Comparison of ENCODE assay signal across 16 cellular contexts in genomic region chr13:29284726-29285125, GRCh38.
"Had no signal": no experiment of that assay in that cellular context is flagged by ENCODE, and none has a peak within 500 bp of the region (broad histone marks: within the 10 kb centered on the region; RNA-seq: fewer than 3 reads in every experiment).

No MANE protein-coding gene starts in this region.

- H3K4me1 Mint-ChIP-seq: activated CD4-positive, alpha-beta memory T cell treated with anti-CD3 and anti-CD28 coated beads, Interleukin-2, amount 10 ng/mL, durations not matched to agents 7 days and 5 days; activated CD4-positive, alpha-beta T cell treated with anti-CD3 and anti-CD28 coated beads for 36 hours; stimulated activated naive B cell treated with anti-CD40 and anti-IgM and Interleukin-4, amounts not matched to agents 10 μg/mL and 1 μg/mL and 100 μg/mL, for 72 hours had no signal

- H3K9me3 ChIP-seq: esophagus muscularis mucosa, heart right ventricle, left lung, sigmoid colon had no signal

- DNase-seq: activated CD4-positive, alpha-beta memory T cell treated with anti-CD3 and anti-CD28 coated beads, Interleukin-2, amount 10 ng/mL, durations not matched to agents 7 days and 5 days; activated CD4-positive, alpha-beta T cell treated with anti-CD3 and anti-CD28 coated beads for 36 hours; activated gamma-delta T cell; activated T-cell treated with anti-CD3 and anti-CD28 coated beads, Interleukin-2, amount 50 U/mL, for 48 hours; cerebellar nuclear complex; dorsolateral prefrontal cortex; heart right ventricle; islet precursor cell; left lung; sigmoid colon; stimulated activated CD4-positive, alpha-beta T cell treated with anti-CD3 and anti-CD28 coated beads, Interleukin-2, amount 100 ng/mL, for 24 hours; stimulated activated naive B cell treated with anti-CD40 and anti-IgM and Interleukin-4, amounts not matched to agents 10 μg/mL and 1 μg/mL and 100 μg/mL, for 72 hours had no signal

- H3K27me3 ChIP-seq: esophagus muscularis mucosa, heart right ventricle, left lung, sigmoid colon had no signal

- H3K27me3 Mint-ChIP-seq: activated CD4-positive, alpha-beta memory T cell treated with anti-CD3 and anti-CD28 coated beads, Interleukin-2, amount 10 ng/mL, durations not matched to agents 7 days and 5 days had no signal

- H3K4me3 Mint-ChIP-seq: activated CD4-positive, alpha-beta memory T cell treated with anti-CD3 and anti-CD28 coated beads, Interleukin-2, amount 10 ng/mL, durations not matched to agents 7 days and 5 days; activated CD4-positive, alpha-beta T cell treated with anti-CD3 and anti-CD28 coated beads for 36 hours; activated naive CD8-positive, alpha-beta T cell; nephron; stimulated activated naive B cell treated with anti-CD40 and anti-IgM and Interleukin-4, amounts not matched to agents 10 μg/mL and 1 μg/mL and 100 μg/mL, for 72 hours; type B pancreatic cell had no signal

- H3K36me3 ChIP-seq: esophagus muscularis mucosa, heart right ventricle, left lung, sigmoid colon had no signal

- H3K27ac Mint-ChIP-seq: activated CD4-positive, alpha-beta memory T cell treated with anti-CD3 and anti-CD28 coated beads, Interleukin-2, amount 10 ng/mL, durations not matched to agents 7 days and 5 days; activated CD4-positive, alpha-beta T cell treated with anti-CD3 and anti-CD28 coated beads for 36 hours; activated naive CD8-positive, alpha-beta T cell; nephron; stimulated activated naive B cell treated with anti-CD40 and anti-IgM and Interleukin-4, amounts not matched to agents 10 μg/mL and 1 μg/mL and 100 μg/mL, for 72 hours; type B pancreatic cell had no signal

- H3K9me3 Mint-ChIP-seq: activated CD4-positive, alpha-beta memory T cell treated with anti-CD3 and anti-CD28 coated beads, Interleukin-2, amount 10 ng/mL, durations not matched to agents 7 days and 5 days; nephron; stimulated activated naive B cell treated with anti-CD40 and anti-IgM and Interleukin-4, amounts not matched to agents 10 μg/mL and 1 μg/mL and 100 μg/mL, for 72 hours had no signal

- ATAC-seq: activated CD4-positive, alpha-beta T cell treated with anti-CD3 and anti-CD28 coated beads for 36 hours; heart right ventricle; left lung; stimulated activated naive B cell treated with anti-CD40 and anti-IgM and Interleukin-4, amounts not matched to agents 10 μg/mL and 1 μg/mL and 100 μg/mL, for 72 hours had no signal

- H3K4me1 ChIP-seq: esophagus muscularis mucosa, left lung, sigmoid colon had no signal

- H3K27ac ChIP-seq: dorsolateral prefrontal cortex, esophagus muscularis mucosa, heart right ventricle, left lung, sigmoid colon had no signal

- H3K36me3 Mint-ChIP-seq: activated naive CD8-positive, alpha-beta T cell; stimulated activated naive B cell treated with anti-CD40 and anti-IgM and Interleukin-4, amounts not matched to agents 10 μg/mL and 1 μg/mL and 100 μg/mL, for 72 hours; type B pancreatic cell had no signal

- H3K4me3 ChIP-seq: dorsolateral prefrontal cortex, esophagus muscularis mucosa, heart right ventricle, left lung, sigmoid colon had no signal
